ENCODE assay signal across 1 cellular context in the genomic region with DNA sequence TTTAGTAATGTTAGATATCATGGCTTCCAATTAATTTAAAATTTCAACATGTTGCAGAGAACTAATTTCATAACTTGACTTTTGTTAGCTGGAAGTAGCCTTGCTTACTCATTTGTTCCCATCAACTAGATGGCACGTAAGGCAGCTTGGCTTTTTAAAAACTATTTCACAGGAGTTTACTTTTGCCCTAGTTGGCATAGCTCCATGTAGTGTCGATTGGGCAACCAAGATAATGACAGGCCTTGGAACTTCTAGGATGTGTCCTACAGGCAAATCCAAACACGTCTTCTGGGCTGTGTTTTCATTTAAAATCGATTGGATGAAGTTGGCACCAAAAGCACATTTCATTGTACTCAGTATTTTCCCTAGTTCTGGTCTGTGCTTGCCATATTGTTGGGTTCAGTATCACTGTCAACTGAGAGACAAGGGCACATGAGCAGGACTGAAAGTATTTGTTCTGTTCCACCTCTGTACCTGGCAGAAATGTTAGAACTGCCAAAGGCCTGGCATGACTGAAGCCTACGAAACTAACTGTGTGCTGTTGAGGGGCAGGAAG.
TF ChIP-seq lines count a peak whose summit lies in the region.

No MANE protein-coding gene starts in this region.

TF ChIP-seq in IMR-90, 13 proteins besides CTCF, POLR2A, EP300 and RAD21:
- TF ChIP-seq RCOR1 (IDR thresholded peaks at IDR 0.05; ENCODE audit: insufficient replicate concordance, low read length) (no peak), NFE2L2 (IDR thresholded peaks at IDR 0.05; ENCODE audit: low read depth, low read length) (peak; percentile 11; the same call in 1 of the 2 replicates), CEBPB (IDR thresholded peaks at IDR 0.05; ENCODE audit: low read depth, low read length) (peak; percentile 97), RFX5 (IDR thresholded peaks at IDR 0.05; ENCODE audit: low read depth, low read length) (no peak), SMC3 (IDR thresholded peaks at IDR 0.05; ENCODE audit: low read depth, low read length) (no peak), MAZ (IDR thresholded peaks at IDR 0.05; ENCODE audit: borderline replicate concordance, low read depth, low read length) (no peak), CHD1 (IDR thresholded peaks at IDR 0.05; ENCODE audit: low read depth, low read length) (no peak), MXI1 (IDR thresholded peaks at IDR 0.05; ENCODE audit: borderline replicate concordance, low read depth, low read length) (no peak), FOS (IDR thresholded peaks at IDR 0.05; ENCODE audit: low read depth, low read length) (peak; percentile 23; the same call in 1 of the 2 replicates)
- TF ChIP-seq, protein P1, sequence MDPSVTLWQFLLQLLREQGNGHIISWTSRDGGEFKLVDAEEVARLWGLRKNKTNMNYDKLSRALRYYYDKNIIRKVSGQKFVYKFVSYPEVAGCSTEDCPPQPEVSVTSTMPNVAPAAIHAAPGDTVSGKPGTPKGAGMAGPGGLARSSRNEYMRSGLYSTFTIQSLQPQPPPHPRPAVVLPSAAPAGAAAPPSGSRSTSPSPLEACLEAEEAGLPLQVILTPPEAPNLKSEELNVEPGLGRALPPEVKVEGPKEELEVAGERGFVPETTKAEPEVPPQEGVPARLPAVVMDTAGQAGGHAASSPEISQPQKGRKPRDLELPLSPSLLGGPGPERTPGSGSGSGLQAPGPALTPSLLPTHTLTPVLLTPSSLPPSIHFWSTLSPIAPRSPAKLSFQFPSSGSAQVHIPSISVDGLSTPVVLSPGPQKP (IDR thresholded peaks at IDR 0.05; ENCODE audit: borderline replicate concordance, low read depth, low read length), result no peak
- TF ChIP-seq, protein P2, sequence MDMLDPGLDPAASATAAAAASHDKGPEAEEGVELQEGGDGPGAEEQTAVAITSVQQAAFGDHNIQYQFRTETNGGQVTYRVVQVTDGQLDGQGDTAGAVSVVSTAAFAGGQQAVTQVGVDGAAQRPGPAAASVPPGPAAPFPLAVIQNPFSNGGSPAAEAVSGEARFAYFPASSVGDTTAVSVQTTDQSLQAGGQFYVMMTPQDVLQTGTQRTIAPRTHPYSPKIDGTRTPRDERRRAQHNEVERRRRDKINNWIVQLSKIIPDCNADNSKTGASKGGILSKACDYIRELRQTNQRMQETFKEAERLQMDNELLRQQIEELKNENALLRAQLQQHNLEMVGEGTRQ (IDR thresholded peaks at IDR 0.05; ENCODE audit: low read depth, low read length), result no peak
TF ChIP-seq in IMR-90: peak in this region for 3.
